Comparison of ENCODE assay signal across 1 cellular context in genomic region chr2:241639385-241639784, GRCh38.
TF ChIP-seq lines count a peak whose summit lies in the region.

No MANE protein-coding gene starts in this region.

TF ChIP-seq in GM23338, 12 proteins besides CTCF, POLR2A, EP300 and RAD21 (continued from another document):
- TF ChIP-seq, protein P1, sequence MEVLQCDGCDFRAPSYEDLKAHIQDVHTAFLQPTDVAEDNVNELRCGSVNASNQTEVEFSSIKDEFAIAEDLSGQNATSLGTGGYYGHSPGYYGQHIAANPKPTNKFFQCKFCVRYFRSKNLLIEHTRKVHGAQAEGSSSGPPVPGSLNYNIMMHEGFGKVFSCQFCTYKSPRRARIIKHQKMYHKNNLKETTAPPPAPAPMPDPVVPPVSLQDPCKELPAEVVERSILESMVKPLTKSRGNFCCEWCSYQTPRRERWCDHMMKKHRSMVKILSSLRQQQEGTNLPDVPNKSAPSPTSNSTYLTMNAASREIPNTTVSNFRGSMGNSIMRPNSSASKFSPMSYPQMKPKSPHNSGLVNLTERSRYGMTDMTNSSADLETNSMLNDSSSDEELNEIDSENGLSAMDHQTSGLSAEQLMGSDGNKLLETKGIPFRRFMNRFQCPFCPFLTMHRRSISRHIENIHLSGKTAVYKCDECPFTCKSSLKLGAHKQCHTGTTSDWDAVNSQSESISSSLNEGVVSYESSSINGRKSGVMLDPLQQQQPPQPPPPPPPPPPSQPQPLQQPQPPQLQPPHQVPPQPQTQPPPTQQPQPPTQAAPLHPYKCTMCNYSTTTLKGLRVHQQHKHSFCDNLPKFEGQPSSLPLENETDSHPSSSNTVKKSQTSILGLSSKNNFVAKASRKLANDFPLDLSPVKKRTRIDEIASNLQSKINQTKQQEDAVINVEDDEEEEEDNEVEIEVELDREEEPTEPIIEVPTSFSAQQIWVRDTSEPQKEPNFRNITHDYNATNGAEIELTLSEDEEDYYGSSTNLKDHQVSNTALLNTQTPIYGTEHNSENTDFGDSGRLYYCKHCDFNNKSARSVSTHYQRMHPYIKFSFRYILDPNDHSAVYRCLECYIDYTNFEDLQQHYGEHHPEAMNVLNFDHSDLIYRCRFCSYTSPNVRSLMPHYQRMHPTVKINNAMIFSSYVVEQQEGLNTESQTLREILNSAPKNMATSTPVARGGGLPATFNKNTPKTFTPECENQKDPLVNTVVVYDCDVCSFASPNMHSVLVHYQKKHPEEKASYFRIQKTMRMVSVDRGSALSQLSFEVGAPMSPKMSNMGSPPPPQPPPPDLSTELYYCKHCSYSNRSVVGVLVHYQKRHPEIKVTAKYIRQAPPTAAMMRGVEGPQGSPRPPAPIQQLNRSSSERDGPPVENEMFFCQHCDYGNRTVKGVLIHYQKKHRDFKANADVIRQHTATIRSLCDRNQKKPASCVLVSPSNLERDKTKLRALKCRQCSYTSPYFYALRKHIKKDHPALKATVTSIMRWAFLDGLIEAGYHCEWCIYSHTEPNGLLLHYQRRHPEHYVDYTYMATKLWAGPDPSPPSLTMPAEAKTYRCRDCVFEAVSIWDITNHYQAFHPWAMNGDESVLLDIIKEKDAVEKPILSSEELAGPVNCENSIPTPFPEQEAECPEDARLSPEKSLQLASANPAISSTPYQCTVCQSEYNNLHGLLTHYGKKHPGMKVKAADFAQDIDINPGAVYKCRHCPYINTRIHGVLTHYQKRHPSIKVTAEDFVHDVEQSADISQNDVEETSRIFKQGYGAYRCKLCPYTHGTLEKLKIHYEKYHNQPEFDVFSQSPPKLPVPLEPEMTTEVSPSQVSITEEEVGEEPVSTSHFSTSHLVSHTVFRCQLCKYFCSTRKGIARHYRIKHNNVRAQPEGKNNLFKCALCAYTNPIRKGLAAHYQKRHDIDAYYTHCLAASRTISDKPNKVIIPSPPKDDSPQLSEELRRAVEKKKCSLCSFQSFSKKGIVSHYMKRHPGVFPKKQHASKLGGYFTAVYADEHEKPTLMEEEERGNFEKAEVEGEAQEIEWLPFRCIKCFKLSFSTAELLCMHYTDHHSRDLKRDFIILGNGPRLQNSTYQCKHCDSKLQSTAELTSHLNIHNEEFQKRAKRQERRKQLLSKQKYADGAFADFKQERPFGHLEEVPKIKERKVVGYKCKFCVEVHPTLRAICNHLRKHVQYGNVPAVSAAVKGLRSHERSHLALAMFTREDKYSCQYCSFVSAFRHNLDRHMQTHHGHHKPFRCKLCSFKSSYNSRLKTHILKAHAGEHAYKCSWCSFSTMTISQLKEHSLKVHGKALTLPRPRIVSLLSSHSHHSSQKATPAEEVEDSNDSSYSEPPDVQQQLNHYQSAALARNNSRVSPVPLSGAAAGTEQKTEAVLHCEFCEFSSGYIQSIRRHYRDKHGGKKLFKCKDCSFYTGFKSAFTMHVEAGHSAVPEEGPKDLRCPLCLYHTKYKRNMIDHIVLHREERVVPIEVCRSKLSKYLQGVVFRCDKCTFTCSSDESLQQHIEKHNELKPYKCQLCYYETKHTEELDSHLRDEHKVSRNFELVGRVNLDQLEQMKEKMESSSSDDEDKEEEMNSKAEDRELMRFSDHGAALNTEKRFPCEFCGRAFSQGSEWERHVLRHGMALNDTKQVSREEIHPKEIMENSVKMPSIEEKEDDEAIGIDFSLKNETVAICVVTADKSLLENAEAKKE (CRISPR knock-in tag; IDR thresholded peaks at IDR 0.05), result no peak
- no peak for TF ChIP-seq EZH2phosphoT487 (IDR thresholded peaks at IDR 0.05; ENCODE audit: unreplicated experiment)
- no peak for TF ChIP-seq ZNF331 (CRISPR knock-in tag; IDR thresholded peaks at IDR 0.05; ENCODE audit: low read depth)
- no peak for TF ChIP-seq STAT1 (IDR thresholded peaks at IDR 0.05; ENCODE audit: unreplicated experiment)
- no peak for TF ChIP-seq ZNF114 (CRISPR knock-in tag; IDR thresholded peaks at IDR 0.05)
- no peak for TF ChIP-seq EZH2 (IDR thresholded peaks at IDR 0.05; ENCODE audit: low read depth, unreplicated experiment)
- no peak for TF ChIP-seq REST (IDR thresholded peaks at IDR 0.05; ENCODE audit: unreplicated experiment)
- TF ChIP-seq POLR2AphosphoS5 (IDR thresholded peaks at IDR 0.05; ENCODE audit: low read depth), result no peak
- no peak for TF ChIP-seq CREB1 (CRISPR knock-in tag; IDR thresholded peaks at IDR 0.05; ENCODE audit: low read depth)
- no peak for TF ChIP-seq JUNB (IDR thresholded peaks at IDR 0.05; ENCODE audit: unreplicated experiment)
- TF ChIP-seq, protein P2, sequence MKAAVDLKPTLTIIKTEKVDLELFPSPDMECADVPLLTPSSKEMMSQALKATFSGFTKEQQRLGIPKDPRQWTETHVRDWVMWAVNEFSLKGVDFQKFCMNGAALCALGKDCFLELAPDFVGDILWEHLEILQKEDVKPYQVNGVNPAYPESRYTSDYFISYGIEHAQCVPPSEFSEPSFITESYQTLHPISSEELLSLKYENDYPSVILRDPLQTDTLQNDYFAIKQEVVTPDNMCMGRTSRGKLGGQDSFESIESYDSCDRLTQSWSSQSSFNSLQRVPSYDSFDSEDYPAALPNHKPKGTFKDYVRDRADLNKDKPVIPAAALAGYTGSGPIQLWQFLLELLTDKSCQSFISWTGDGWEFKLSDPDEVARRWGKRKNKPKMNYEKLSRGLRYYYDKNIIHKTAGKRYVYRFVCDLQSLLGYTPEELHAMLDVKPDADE (IDR thresholded peaks at IDR 0.05), result no peak
